8 cellular contexts compared by ENCODE assay signal in the genomic region with DNA sequence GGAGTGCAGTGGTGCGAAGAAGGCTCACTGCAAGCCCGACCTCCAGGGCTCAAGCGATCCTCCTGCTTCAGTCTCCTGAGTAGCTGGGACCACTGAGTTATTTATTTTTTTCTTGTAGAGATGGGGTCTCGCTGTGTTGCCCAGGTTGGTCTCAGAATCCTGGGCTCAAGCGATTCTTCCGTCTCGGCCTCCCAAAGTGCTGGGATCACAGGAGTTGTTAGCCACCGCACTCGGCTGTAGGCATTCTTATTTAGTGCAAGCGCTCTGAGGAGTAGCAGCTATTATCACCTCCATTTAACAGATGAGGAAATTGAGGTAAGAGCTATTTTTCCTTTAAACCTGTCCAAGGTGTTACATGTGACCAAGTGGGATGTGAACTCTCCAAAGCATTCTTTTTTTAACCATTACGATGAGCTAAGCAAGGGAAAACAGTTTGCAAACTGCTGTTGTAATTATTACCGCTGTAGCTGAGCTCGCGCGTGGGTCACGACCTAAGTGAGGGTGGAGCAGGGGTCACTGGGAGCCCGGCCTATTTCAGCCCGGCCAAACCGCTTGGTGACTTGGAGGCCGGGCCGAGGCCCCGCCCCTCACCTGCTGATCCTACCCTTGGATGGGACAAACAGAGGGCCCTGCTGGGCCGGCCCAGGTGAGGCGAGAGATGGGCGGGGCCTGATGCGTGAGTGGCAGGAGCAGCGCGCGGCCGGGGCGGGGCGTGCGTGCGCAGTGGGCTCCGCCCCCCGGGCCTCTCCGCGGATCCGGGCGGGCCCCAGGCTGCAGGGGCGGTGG. TPM values are rescaled to one million over a fixed set of nuclear protein-coding genes. Genes with fewer than 3 reads are reported as not detected.
DNase-seq lines count a peak whose midpoint lies in the region; ATAC-seq, FAIRE-seq and TF ChIP-seq lines count a peak whose summit lies in the region.

No MANE protein-coding gene starts in this region.

- FAIRE-seq in frontal cortex (lab: Jason Lieb, UNC) = no peak

- peaks cover 20% of the 10 kb centered on the region for H3K36me3 Mint-ChIP-seq in Calu3 (ENCODE audit: insufficient read depth, unreplicated experiment)

- no peaks in the 10 kb centered on the region for H3K9me3 Mint-ChIP-seq in Calu3 (ENCODE audit: low read depth, unreplicated experiment)

- 22 to 44% (median 27%) methylated on average over 19 to 41 of the region's 41 CpGs for WGBS in stomach, 5 donors

- peak overlapping the region; percentile 76 for H3K4me3 Mint-ChIP-seq in Calu3 (ENCODE audit: low read depth, unreplicated experiment)

- peak; percentile 98 for DNase-seq in Calu3
- DNase-seq in Kasumi-1 (lab: John Stamatoyannopoulos, UW) = peak; percentile 36 to 55
- DNase-seq in SK-N-DZ (ENCODE audit: low spot score) = peak; percentile 70
- DNase-seq in activated naive CD4-positive, alpha-beta T cell (lab: John Stamatoyannopoulos, UW) = peak; percentile 23 to 77 (median 60)
- DNase-seq in frontal cortex (ENCODE audit: low spot score in 2 of 2) = peak; percentile 90 to 95
- DNase-seq in stomach = peak; percentile 98

- no peak for TF ChIP-seq CTCF in Calu3 (IDR thresholded peaks at IDR 0.05; ENCODE audit: unreplicated experiment)
- TF ChIP-seq CTCF in stomach (IDR thresholded peaks at IDR 0.05) = no peak

- ATAC-seq in GM21723 (IDR thresholded peaks at IDR 0.05; ENCODE audit: unreplicated experiment) = peak; percentile 88

- BruUV-seq in Calu3 (replicated peaks; lab: Mats Ljungman, UMichigan) = no TSS peak

- CTCF ChIA-PET in Calu3 (lab: Charles Lee) = no interaction called here

- H2AFZ ChIP-seq in neuron (ENCODE audit: low read depth, low read length) = peak overlapping the region; percentile 68

- H3K4me1 Mint-ChIP-seq in Calu3 (ENCODE audit: low read depth, unreplicated experiment) = no peaks in the 10 kb centered on the region

- no peak for TF ChIP-seq EP300 in stomach (IDR thresholded peaks at IDR 0.05)

- H3K9me3 ChIP-seq in neuron (ENCODE audit: low read length) (no peaks in the 10 kb centered on the region), stomach (no peaks in the 10 kb centered on the region)

- peak overlapping the region in 1 of 5 donors; percentile 81 for H3K27ac ChIP-seq in stomach

- peaks cover 58% of the 10 kb centered on the region for H3K27me3 Mint-ChIP-seq in Calu3 (ENCODE audit: unreplicated experiment)

- H3K4me3 ChIP-seq in neuron (ENCODE audit: low read length) (peak overlapping the region; percentile 47), stomach (peak overlapping the region; percentile 58 to 83 (median 70))

- no peak overlapping the region for H3K27ac Mint-ChIP-seq in Calu3 (ENCODE audit: unreplicated experiment)

- H3K36me3 ChIP-seq in neuron (ENCODE audit: insufficient read depth, low read length) (no peaks in the 10 kb centered on the region), stomach (no peaks in the 10 kb centered on the region)

- no peak for TF ChIP-seq POLR2A in stomach (IDR thresholded peaks at IDR 0.05)

- H3K4me1 ChIP-seq in neuron (ENCODE audit: insufficient read depth, low read length) = peaks cover 20% of the 10 kb centered on the region
- peaks cover 20 to 39% (median 34%) of the 10 kb centered on the region in 4 donors for H3K4me1 ChIP-seq in stomach

- H3K27me3 ChIP-seq in neuron (ENCODE audit: insufficient read depth, low read length) = no peaks in the 10 kb centered on the region
- peaks cover 0 to 35% (median 11%) of the 10 kb centered on the region in 3 donors for H3K27me3 ChIP-seq in stomach

- intact Hi-C loops in Calu3 (cut with micrococcal nuclease; ENCODE audit: unreplicated experiment) (loop anchor here (10.0 kb wide), 1 partner anchor 82 kb away; no protein-coding TSS in a partner anchor), stomach (cut with DNase I; ENCODE audit: low total_unique reads) (no loop called here)

RNA-seq across cellular contexts. Expression of a gene that starts 0.4 kb away (rescaled TPM):
- 2.1 and 2.8 TPM in 2 replicates for total RNA-seq in Calu3 (2022)
- polyA plus RNA-seq in SK-N-DZ (2014; cell fraction: cytosol; rRNA removed) = 18.3 and 20.8 TPM in 2 replicates
- 5.4 and 7.3 TPM in 2 replicates for polyA plus RNA-seq in SK-N-DZ (2014; cell fraction: nucleus; rRNA removed)
- 6.9 TPM for total RNA-seq in frontal cortex
- 10 to 100 TPM in 4 of 5 donors, 1 to 10 TPM in 1; 5.4 to 34.5 (median 13.8) TPM for total RNA-seq in stomach
- 1 to 10 TPM; 5.8 to 10.0 (median 8.1) TPM for polyA plus RNA-seq in stomach

RNA-seq across cellular contexts. Expression of a gene that starts 10.8 kb away (rescaled TPM):
- total RNA-seq in Calu3 (2022) = not detected in 2 replicates
- not detected in 2 replicates for polyA plus RNA-seq in SK-N-DZ (2014; cell fraction: cytosol; rRNA removed)
- not detected in 2 replicates for polyA plus RNA-seq in SK-N-DZ (2014; cell fraction: nucleus; rRNA removed)
- 0.41 TPM for total RNA-seq in frontal cortex
- total RNA-seq in stomach = under 1 TPM in 1 of 5 donors, not detected in 4; 0.55 TPM
- polyA plus RNA-seq in stomach = not detected

Comparison
In these comparisons a context has a peak if more than half of its experiments do, and no peak if none do; other contexts are left out.
1. DNase-seq: peak in every context shown above with its lines; median percentile 98 in Calu3; 98 in stomach; 92 in frontal cortex; 70 in SK-N-DZ; 60 in activated naive CD4-positive, alpha-beta T cell; 46 in Kasumi-1.